28 cellular contexts compared by ENCODE assay signal in the genomic region with DNA sequence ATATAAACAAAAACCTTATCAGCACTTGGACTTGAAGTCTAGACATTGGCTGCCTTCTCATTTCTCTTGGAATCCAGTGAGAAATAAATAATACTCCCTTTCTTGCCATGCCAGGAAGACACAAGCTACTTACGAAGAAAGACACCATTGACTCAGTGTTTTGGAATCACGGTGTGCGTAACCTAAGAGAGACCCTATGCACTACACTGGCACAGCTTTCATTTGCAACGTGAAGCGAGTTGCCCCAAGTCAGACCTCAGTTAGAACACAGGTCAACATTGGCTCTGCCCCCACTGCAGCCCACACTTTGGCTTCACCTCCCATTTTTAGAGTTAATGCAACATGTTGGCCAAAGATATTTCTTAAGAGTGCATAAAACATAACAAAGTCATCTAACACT. TPM values are rescaled to one million over a fixed set of nuclear protein-coding genes. Genes with fewer than 3 reads are reported as not detected.
"Had no signal": no experiment of that assay in that cellular context is flagged by ENCODE, and none has a peak within 500 bp of the region (broad histone marks: within the 10 kb centered on the region; RNA-seq: fewer than 3 reads in every experiment).

No MANE protein-coding gene starts in this region.

- H3K27ac Mint-ChIP-seq: naive thymus-derived CD4-positive, alpha-beta T cell; natural killer cell; nephron progenitor cell; progenitor cell of endocrine pancreas; stimulated activated memory B cell treated with anti-CD40 and anti-IgM and Interleukin-4, amounts not matched to agents 10 μg/mL and 1 μg/mL and 100 μg/mL, for 72 hours; stimulated activated naive CD8-positive, alpha-beta T cell treated with anti-CD3 and anti-CD28 coated beads, Interleukin-15, amount 100 ng/mL, for 72 hours; type B pancreatic cell had no signal

- H3K9me3 Mint-ChIP-seq: naive thymus-derived CD4-positive, alpha-beta T cell; stimulated activated memory B cell treated with anti-CD40 and anti-IgM and Interleukin-4, amounts not matched to agents 10 μg/mL and 1 μg/mL and 100 μg/mL, for 72 hours; stimulated activated naive CD8-positive, alpha-beta T cell treated with anti-CD3 and anti-CD28 coated beads, Interleukin-15, amount 100 ng/mL, for 72 hours; type B pancreatic cell had no signal

- H3K4me3 Mint-ChIP-seq: naive thymus-derived CD4-positive, alpha-beta T cell; natural killer cell; nephron progenitor cell; neural crest cell; stimulated activated memory B cell treated with anti-CD40 and anti-IgM and Interleukin-4, amounts not matched to agents 10 μg/mL and 1 μg/mL and 100 μg/mL, for 72 hours; stimulated activated naive CD8-positive, alpha-beta T cell treated with anti-CD3 and anti-CD28 coated beads, Interleukin-15, amount 100 ng/mL, for 72 hours; type B pancreatic cell had no signal

- H3K4me1 Mint-ChIP-seq: naive thymus-derived CD4-positive, alpha-beta T cell; natural killer cell; stimulated activated memory B cell treated with anti-CD40 and anti-IgM and Interleukin-4, amounts not matched to agents 10 μg/mL and 1 μg/mL and 100 μg/mL, for 72 hours; stimulated activated naive CD8-positive, alpha-beta T cell treated with anti-CD3 and anti-CD28 coated beads, Interleukin-15, amount 100 ng/mL, for 72 hours had no signal

- ATAC-seq: naive thymus-derived CD4-positive, alpha-beta T cell; natural killer cell; psoas muscle; stimulated activated memory B cell treated with anti-CD40 and anti-IgM and Interleukin-4, amounts not matched to agents 10 μg/mL and 1 μg/mL and 100 μg/mL, for 72 hours; stimulated activated naive CD8-positive, alpha-beta T cell treated with anti-CD3 and anti-CD28 coated beads, Interleukin-15, amount 100 ng/mL, for 72 hours; stimulated activated naive CD8-positive, alpha-beta T cell treated with anti-CD3 and anti-CD28 coated beads, Interleukin-15, Interleukin-2, amounts not matched to agents 100 U/mL and 50 U/mL, for 24 hours; upper lobe of right lung had no signal

- H3K36me3 Mint-ChIP-seq: naive thymus-derived CD4-positive, alpha-beta T cell; natural killer cell; stimulated activated memory B cell treated with anti-CD40 and anti-IgM and Interleukin-4, amounts not matched to agents 10 μg/mL and 1 μg/mL and 100 μg/mL, for 72 hours had no signal

- DNase-seq: naive thymus-derived CD4-positive, alpha-beta T cell; natural killer cell; nephron progenitor cell; nucleus accumbens; ovary; posterior cingulate gyrus; psoas muscle; right cardiac atrium; right lobe of liver; spleen; stimulated activated CD4-positive, alpha-beta T cell treated with anti-CD3 and anti-CD28 coated beads, Interleukin-12 subunit alpha, Interleukin-12 subunit beta, amount 100 ng/mL, for 4 hours; stimulated activated CD4-positive, alpha-beta T cell treated with anti-CD3 and anti-CD28 coated beads, Interleukin-1b, Interleukin-23, amount 100 ng/mL, for 48 hours; stimulated activated CD4-positive, alpha-beta T cell treated with anti-CD3 and anti-CD28 coated beads, Interleukin-4, amount 100 ng/mL, for 1 hour; stimulated activated CD4-positive, alpha-beta T cell treated with anti-CD3 and anti-CD28 coated beads, Interleukin-4, amount 100 ng/mL, for 4 hours; stimulated activated CD8-positive, alpha-beta memory T cell treated with anti-CD3 and anti-CD28 coated beads, Interleukin-4, amount 100 ng/mL, for 48 hours; stimulated activated naive CD4-positive, alpha-beta T cell; stimulated activated naive CD8-positive, alpha-beta T cell treated with anti-CD3 and anti-CD28 coated beads, Interleukin-15, amount 100 ng/mL, for 72 hours; stimulated activated naive CD8-positive, alpha-beta T cell treated with anti-CD3 and anti-CD28 coated beads, Interleukin-15, Interleukin-2, amounts not matched to agents 100 U/mL and 50 U/mL, for 24 hours; substantia nigra; testis; tibial artery; transverse colon; upper lobe of right lung; uterus had no signal

- H3K27me3 Mint-ChIP-seq: naive thymus-derived CD4-positive, alpha-beta T cell; stimulated activated memory B cell treated with anti-CD40 and anti-IgM and Interleukin-4, amounts not matched to agents 10 μg/mL and 1 μg/mL and 100 μg/mL, for 72 hours; stimulated activated naive CD8-positive, alpha-beta T cell treated with anti-CD3 and anti-CD28 coated beads, Interleukin-15, amount 100 ng/mL, for 72 hours had no signal

RNA-seq across cellular contexts. Expression of gene PIEZO2, which starts 54.2 kb away (rescaled TPM):
- total RNA-seq: naive thymus-derived CD4-positive, alpha-beta T cell; natural killer cell had no signal
- polyA plus RNA-seq: naive thymus-derived CD4-positive, alpha-beta T cell had no signal
